Comparison of ENCODE assay signal across 11 cellular contexts in genomic region chr1:154938604-154939399, GRCh38. TPM values are rescaled to one million over a fixed set of nuclear protein-coding genes. Genes with fewer than 3 reads are reported as not detected.
DNase-seq lines count a peak whose midpoint lies in the region; ATAC-seq, FAIRE-seq and TF ChIP-seq lines count a peak whose summit lies in the region.
"Had no signal": no experiment of that assay in that cellular context is flagged by ENCODE, and none has a peak within 500 bp of the region (broad histone marks: within the 10 kb centered on the region; RNA-seq: fewer than 3 reads in every experiment).

No MANE protein-coding gene starts in this region.

- no peaks in the 10 kb centered on the region for H3K9me3 ChIP-seq in keratinocyte (ENCODE audit: control insufficient read depth, low read depth, low read length)
- H3K9me3 ChIP-seq in stomach smooth muscle (ENCODE audit: control insufficient read depth in 2 of 2, low read length in 2 of 2) = no peaks in the 10 kb centered on the region

- no peak for DNase-seq in T-helper 1 cell
- no peak for DNase-seq in activated T-helper 1 cell treated with anti-CD3 and anti-CD28 coated beads, Interleukin-12 subunit alpha, Interleukin-12 subunit beta, Interleukin-2, Interleukin-4 antibody, amounts not matched to agents 30 ng/mL and 10 ng/mL and 1 ng/mL, durations not matched to agents 14 hours and 24 hours and 36 hours (ENCODE audit: low spot score)
- DNase-seq in keratinocyte (ENCODE audit: low read depth, low spot score) = no peak
- DNase-seq in AG20443 (ENCODE audit: low spot score) = no peak
- DNase-seq: dermis blood vessel endothelial cell, NCI-H2081 treated with DMSO at 0.1 percent for 48 hours had no signal

- H4K20me1 ChIP-seq in keratinocyte (ENCODE audit: control insufficient read depth, extremely low read depth, insufficient read depth, low read length) = no peaks in the 10 kb centered on the region

- H3K4me3 Mint-ChIP-seq in T-helper 1 cell treated with Interleukin-12 subunit alpha and Interleukin-12 subunit beta and Interleukin-4 antibody, amounts not matched to agents 30 μg/mL and 1 μg/mL, for 36 hours = peak overlapping the region; percentile 71
- H3K4me3 Mint-ChIP-seq in activated T-helper 1 cell treated with anti-CD3 and anti-CD28 coated beads, Interleukin-12 subunit alpha, Interleukin-12 subunit beta, Interleukin-2, Interleukin-4 antibody, amounts not matched to agents 30 ng/mL and 10 ng/mL and 1 ng/mL, durations not matched to agents 14 hours and 24 hours and 36 hours = peak overlapping the region; percentile 93

- peaks cover 8% of the 10 kb centered on the region for H3K36me3 Mint-ChIP-seq in T-helper 1 cell treated with Interleukin-12 subunit alpha and Interleukin-12 subunit beta and Interleukin-4 antibody, amounts not matched to agents 30 μg/mL and 1 μg/mL, for 36 hours (ENCODE audit: low read depth)
- H3K36me3 Mint-ChIP-seq in activated T-helper 1 cell treated with anti-CD3 and anti-CD28 coated beads, Interleukin-12 subunit alpha, Interleukin-12 subunit beta, Interleukin-2, Interleukin-4 antibody, amounts not matched to agents 30 ng/mL and 10 ng/mL and 1 ng/mL, durations not matched to agents 14 hours and 24 hours and 36 hours (ENCODE audit: low read depth) = peaks cover 8% of the 10 kb centered on the region

- no peak overlapping the region for H2AFZ ChIP-seq in keratinocyte (ENCODE audit: control insufficient read depth, low read length)

- ATAC-seq in HG02885 (IDR thresholded peaks at IDR 0.05; ENCODE audit: poor library complexity, unreplicated experiment) = no peak
- ATAC-seq in GM21367 (IDR thresholded peaks at IDR 0.05; ENCODE audit: unreplicated experiment) = no peak

- peaks cover 64% of the 10 kb centered on the region for H3K4me1 Mint-ChIP-seq in T-helper 1 cell treated with Interleukin-12 subunit alpha and Interleukin-12 subunit beta and Interleukin-4 antibody, amounts not matched to agents 30 μg/mL and 1 μg/mL, for 36 hours (ENCODE audit: low read depth)
- H3K4me1 Mint-ChIP-seq in activated T-helper 1 cell treated with anti-CD3 and anti-CD28 coated beads, Interleukin-12 subunit alpha, Interleukin-12 subunit beta, Interleukin-2, Interleukin-4 antibody, amounts not matched to agents 30 ng/mL and 10 ng/mL and 1 ng/mL, durations not matched to agents 14 hours and 24 hours and 36 hours (ENCODE audit: low read depth) = peaks cover 75% of the 10 kb centered on the region

- FAIRE-seq in keratinocyte (lab: Jason Lieb, UNC) = no peak
- FAIRE-seq: A204.1 had no signal

- H3K9me3 Mint-ChIP-seq in T-helper 1 cell treated with Interleukin-12 subunit alpha and Interleukin-12 subunit beta and Interleukin-4 antibody, amounts not matched to agents 30 μg/mL and 1 μg/mL, for 36 hours = no peaks in the 10 kb centered on the region
- no peaks in the 10 kb centered on the region for H3K9me3 Mint-ChIP-seq in activated T-helper 1 cell treated with anti-CD3 and anti-CD28 coated beads, Interleukin-12 subunit alpha, Interleukin-12 subunit beta, Interleukin-2, Interleukin-4 antibody, amounts not matched to agents 30 ng/mL and 10 ng/mL and 1 ng/mL, durations not matched to agents 14 hours and 24 hours and 36 hours

- no peak for TF ChIP-seq CTCF in keratinocyte (optimal IDR thresholded peaks at IDR 0.05 in 1 of 3, IDR thresholded peaks at IDR 0.05 in 1 of 3, conservative IDR thresholded peaks at IDR 0.05 in 1 of 3; ENCODE audit: extremely low read depth in 1 of 3, insufficient read depth in 2 of 3, low read length in 3 of 3)

- dilution Hi-C loops in keratinocyte (cut with MboI; ENCODE audit: extremely low pct_ligation_motif_present, low sequenced_read_pairs) = no loop called here

- H3K4me1 ChIP-seq in keratinocyte (ENCODE audit: control insufficient read depth, extremely low read depth, insufficient read depth, low read length) = peaks cover 22% of the 10 kb centered on the region
- H3K4me1 ChIP-seq in stomach smooth muscle (ENCODE audit: control insufficient read depth, insufficient read depth, low read length) = peaks cover 40% of the 10 kb centered on the region

- H3K9me1 ChIP-seq in keratinocyte (ENCODE audit: control insufficient read depth, extremely low read depth, insufficient read depth, low read length) = no peaks in the 10 kb centered on the region

- H3K79me2 ChIP-seq in keratinocyte (ENCODE audit: control insufficient read depth, insufficient read depth, low read length) = no peaks in the 10 kb centered on the region

- H3K27ac ChIP-seq in keratinocyte (ENCODE audit: control insufficient read depth, insufficient read depth, low read length) (peak overlapping the region; percentile 100), stomach smooth muscle (ENCODE audit: low read length) (peak overlapping the region; percentile 99)

- peak overlapping the region; percentile 96 for H3K27ac Mint-ChIP-seq in T-helper 1 cell treated with Interleukin-12 subunit alpha and Interleukin-12 subunit beta and Interleukin-4 antibody, amounts not matched to agents 30 μg/mL and 1 μg/mL, for 36 hours
- H3K27ac Mint-ChIP-seq in activated T-helper 1 cell treated with anti-CD3 and anti-CD28 coated beads, Interleukin-12 subunit alpha, Interleukin-12 subunit beta, Interleukin-2, Interleukin-4 antibody, amounts not matched to agents 30 ng/mL and 10 ng/mL and 1 ng/mL, durations not matched to agents 14 hours and 24 hours and 36 hours = peak overlapping the region; percentile 76

- intact Hi-C loops in activated T-helper 1 cell treated with anti-CD3 and anti-CD28 coated beads, Interleukin-12 subunit alpha, Interleukin-12 subunit beta, Interleukin-2, Interleukin-4 antibody, amounts not matched to agents 30 ng/mL and 10 ng/mL and 1 ng/mL, durations not matched to agents 14 hours and 24 hours and 36 hours (cut with micrococcal nuclease) = loop anchor here (5.0 kb wide), 1 partner anchor 462 kb away; no protein-coding TSS in a partner anchor

- H3K36me3 ChIP-seq in keratinocyte (ENCODE audit: control insufficient read depth in 2 of 2, extremely low read depth in 1 of 2, insufficient read depth in 2 of 2, low read length in 2 of 2) = no peaks in the 10 kb centered on the region
- H3K36me3 ChIP-seq in stomach smooth muscle (ENCODE audit: control insufficient read depth in 2 of 2, insufficient read depth in 2 of 2, low read length in 2 of 2) = no peaks in the 10 kb centered on the region

- peak overlapping the region; percentile 99 for H3K9ac ChIP-seq in keratinocyte (ENCODE audit: control insufficient read depth, extremely low read depth, insufficient read depth, low read length)
- peak overlapping the region in 1 of 2 donors; percentile 96 for H3K9ac ChIP-seq in stomach smooth muscle (ENCODE audit: low read length in 2 of 2)

- H3K27me3 ChIP-seq in keratinocyte (ENCODE audit: control insufficient read depth, extremely low read depth, insufficient read depth, low read length) (no peaks in the 10 kb centered on the region), stomach smooth muscle (ENCODE audit: control insufficient read depth in 1 of 2, insufficient read depth in 2 of 2, low read length in 2 of 2) (no peaks in the 10 kb centered on the region)

- peak overlapping the region; percentile 96 for H3K4me2 ChIP-seq in keratinocyte (ENCODE audit: control insufficient read depth, extremely low read depth, insufficient read depth, low read depth, low read length)

- H3K27me3 Mint-ChIP-seq in T-helper 1 cell treated with Interleukin-12 subunit alpha and Interleukin-12 subunit beta and Interleukin-4 antibody, amounts not matched to agents 30 μg/mL and 1 μg/mL, for 36 hours (ENCODE audit: low read depth) = no peaks in the 10 kb centered on the region
- no peaks in the 10 kb centered on the region for H3K27me3 Mint-ChIP-seq in activated T-helper 1 cell treated with anti-CD3 and anti-CD28 coated beads, Interleukin-12 subunit alpha, Interleukin-12 subunit beta, Interleukin-2, Interleukin-4 antibody, amounts not matched to agents 30 ng/mL and 10 ng/mL and 1 ng/mL, durations not matched to agents 14 hours and 24 hours and 36 hours (ENCODE audit: insufficient read depth)

- H3K4me3 ChIP-seq in keratinocyte (ENCODE audit: control insufficient read depth in 2 of 3, extremely low read depth in 1 of 3, insufficient read depth in 2 of 3, low read depth in 1 of 3, low read length in 3 of 3) = no peak overlapping the region
- H3K4me3 ChIP-seq in stomach smooth muscle (ENCODE audit: low read length in 2 of 2) = no peak overlapping the region

RNA-seq across cellular contexts. Expression of gene PMVK, which starts 2.3 kb away (rescaled TPM):
- 42.5 and 43.3 TPM in 2 replicates for total RNA-seq in activated T-helper 1 cell treated with anti-CD3 and anti-CD28 coated beads, Interleukin-12 subunit alpha, Interleukin-12 subunit beta, Interleukin-2, Interleukin-4 antibody, amounts not matched to agents 30 ng/mL and 10 ng/mL and 1 ng/mL, durations not matched to agents 14 hours and 24 hours and 36 hours
- 25.1 to 28.5 TPM (median 27.4 TPM) in 3 replicates for polyA plus RNA-seq in keratinocyte
- 5.8 TPM for polyA plus RNA-seq in keratinocyte (2011; ENCODE audit: low read depth)
- 12.7 and 27.2 TPM in 2 replicates for polyA plus RNA-seq in keratinocyte (2011; cell fraction: cytosol; rRNA removed)
- polyA plus RNA-seq in keratinocyte (2011; cell fraction: nucleus; rRNA removed) = 9.7 and 12.0 TPM in 2 replicates
- polyA plus RNA-seq in keratinocyte (2012; ENCODE audit: low replicate concordance) = 28.2 and 38.2 TPM in 2 replicates
- polyA minus RNA-seq in keratinocyte = 12.4 to 13.1 TPM (median 12.6 TPM) in 3 replicates
- polyA minus RNA-seq in keratinocyte (2011; cell fraction: cytosol; rRNA and poly(A)+ RNA removed) = 15.7 TPM
- polyA minus RNA-seq in keratinocyte (2011; cell fraction: nucleus; rRNA and poly(A)+ RNA removed) = 3.6 and 5.1 TPM in 2 replicates

RNA-seq across cellular contexts. Expression of gene PBXIP1, which starts 17.1 kb away (rescaled TPM):
- 25.1 and 27.9 TPM in 2 replicates for total RNA-seq in activated T-helper 1 cell treated with anti-CD3 and anti-CD28 coated beads, Interleukin-12 subunit alpha, Interleukin-12 subunit beta, Interleukin-2, Interleukin-4 antibody, amounts not matched to agents 30 ng/mL and 10 ng/mL and 1 ng/mL, durations not matched to agents 14 hours and 24 hours and 36 hours
- polyA plus RNA-seq in keratinocyte = 15.1 to 29.9 TPM (median 15.6 TPM) in 3 replicates
- 5.8 TPM for polyA plus RNA-seq in keratinocyte (2011; ENCODE audit: low read depth)
- 4.9 and 7.7 TPM in 2 replicates for polyA plus RNA-seq in keratinocyte (2011; cell fraction: cytosol; rRNA removed)
- 45.9 and 54.4 TPM in 2 replicates for polyA plus RNA-seq in keratinocyte (2011; cell fraction: nucleus; rRNA removed)
- 15.9 and 21.9 TPM in 2 replicates for polyA plus RNA-seq in keratinocyte (2012; ENCODE audit: low replicate concordance)
- polyA minus RNA-seq in keratinocyte = 12.5 to 24.5 TPM (median 20.5 TPM) in 3 replicates
- polyA minus RNA-seq in keratinocyte (2011; cell fraction: cytosol; rRNA and poly(A)+ RNA removed) = 12.5 TPM
- 46.6 and 54.2 TPM in 2 replicates for polyA minus RNA-seq in keratinocyte (2011; cell fraction: nucleus; rRNA and poly(A)+ RNA removed)

RNA-seq across cellular contexts. Expression of gene PYGO2, which starts 22.8 kb away (rescaled TPM):
- total RNA-seq in activated T-helper 1 cell treated with anti-CD3 and anti-CD28 coated beads, Interleukin-12 subunit alpha, Interleukin-12 subunit beta, Interleukin-2, Interleukin-4 antibody, amounts not matched to agents 30 ng/mL and 10 ng/mL and 1 ng/mL, durations not matched to agents 14 hours and 24 hours and 36 hours = 34.7 and 35.0 TPM in 2 replicates
- polyA plus RNA-seq in keratinocyte = 15.1 to 22.3 TPM (median 15.9 TPM) in 3 replicates
- 2.4 TPM for polyA plus RNA-seq in keratinocyte (2011; ENCODE audit: low read depth)
- 15.2 and 15.6 TPM in 2 replicates for polyA plus RNA-seq in keratinocyte (2011; cell fraction: cytosol; rRNA removed)
- polyA plus RNA-seq in keratinocyte (2011; cell fraction: nucleus; rRNA removed) = 33.6 and 33.8 TPM in 2 replicates
- polyA plus RNA-seq in keratinocyte (2012; ENCODE audit: low replicate concordance) = 16.4 and 18.9 TPM in 2 replicates
- polyA minus RNA-seq in keratinocyte = 15.5 to 20.0 TPM (median 15.6 TPM) in 3 replicates
- polyA minus RNA-seq in keratinocyte (2011; cell fraction: cytosol; rRNA and poly(A)+ RNA removed) = 20.5 TPM
- 10.2 and 12.9 TPM in 2 replicates for polyA minus RNA-seq in keratinocyte (2011; cell fraction: nucleus; rRNA and poly(A)+ RNA removed)

RNA-seq across cellular contexts. Expression of gene SHC1, which starts 31.7 kb away (rescaled TPM):
- total RNA-seq in activated T-helper 1 cell treated with anti-CD3 and anti-CD28 coated beads, Interleukin-12 subunit alpha, Interleukin-12 subunit beta, Interleukin-2, Interleukin-4 antibody, amounts not matched to agents 30 ng/mL and 10 ng/mL and 1 ng/mL, durations not matched to agents 14 hours and 24 hours and 36 hours = 61.4 and 62.3 TPM in 2 replicates
- 245 to 385 TPM (median 272 TPM) in 3 replicates for polyA plus RNA-seq in keratinocyte
- 41.9 TPM for polyA plus RNA-seq in keratinocyte (2011; ENCODE audit: low read depth)
- 316 and 399 TPM in 2 replicates for polyA plus RNA-seq in keratinocyte (2011; cell fraction: cytosol; rRNA removed)
- 637 and 800 TPM in 2 replicates for polyA plus RNA-seq in keratinocyte (2011; cell fraction: nucleus; rRNA removed)
- polyA plus RNA-seq in keratinocyte (2012; ENCODE audit: low replicate concordance) = 195 and 241 TPM in 2 replicates
- polyA minus RNA-seq in keratinocyte = 280 to 465 TPM (median 409 TPM) in 3 replicates
- 214 TPM for polyA minus RNA-seq in keratinocyte (2011; cell fraction: cytosol; rRNA and poly(A)+ RNA removed)
- 152 and 244 TPM in 2 replicates for polyA minus RNA-seq in keratinocyte (2011; cell fraction: nucleus; rRNA and poly(A)+ RNA removed)

RNA-seq across cellular contexts. Expression of gene CKS1B, which starts 35.7 kb away (rescaled TPM):
- total RNA-seq in activated T-helper 1 cell treated with anti-CD3 and anti-CD28 coated beads, Interleukin-12 subunit alpha, Interleukin-12 subunit beta, Interleukin-2, Interleukin-4 antibody, amounts not matched to agents 30 ng/mL and 10 ng/mL and 1 ng/mL, durations not matched to agents 14 hours and 24 hours and 36 hours = 151 and 158 TPM in 2 replicates
- polyA plus RNA-seq in keratinocyte = 133 to 300 TPM (median 217 TPM) in 3 replicates
- polyA plus RNA-seq in keratinocyte (2011; ENCODE audit: low read depth) = 8.8 TPM
- 204 and 245 TPM in 2 replicates for polyA plus RNA-seq in keratinocyte (2011; cell fraction: cytosol; rRNA removed)
- polyA plus RNA-seq in keratinocyte (2011; cell fraction: nucleus; rRNA removed) = 66.6 and 66.9 TPM in 2 replicates
- 78.8 and 129 TPM in 2 replicates for polyA plus RNA-seq in keratinocyte (2012; ENCODE audit: low replicate concordance)
- polyA minus RNA-seq in keratinocyte = 75.8 to 128 TPM (median 83.8 TPM) in 3 replicates
- polyA minus RNA-seq in keratinocyte (2011; cell fraction: cytosol; rRNA and poly(A)+ RNA removed) = 44.7 TPM
- 10.4 and 19.9 TPM in 2 replicates for polyA minus RNA-seq in keratinocyte (2011; cell fraction: nucleus; rRNA and poly(A)+ RNA removed)
